Comparison of ENCODE assay signal across 8 cellular contexts in genomic region chr10:84204122-84204521, GRCh38. TPM values are rescaled to one million over a fixed set of nuclear protein-coding genes. Genes with fewer than 3 reads are reported as not detected.
DNase-seq lines count a peak whose midpoint lies in the region; ATAC-seq, FAIRE-seq and TF ChIP-seq lines count a peak whose summit lies in the region.

No MANE protein-coding gene starts in this region.

- no peak overlapping the region for H3K4me3 ChIP-seq in SK-N-SH (ENCODE audit: low read depth in 2 of 2, low read length in 1 of 2)
- no peak overlapping the region for H3K4me3 ChIP-seq in mucosa of descending colon

- H3K79me2 ChIP-seq in SK-N-SH (ENCODE audit: insufficient read depth): no peaks in the 10 kb centered on the region

- peak; percentile 46 for DNase-seq in GM18507 (ENCODE audit: extremely low spot score, insufficient read length, low read depth)
- peak; percentile 49 for DNase-seq in SK-N-SH
- no peak for DNase-seq in mucosa of descending colon
- DNase-seq in HT-29 (ENCODE audit: low spot score): no peak
- no peak for DNase-seq in medulla oblongata (ENCODE audit: extremely low spot score)
- no peak for DNase-seq in NCI-H2107 (lab: John Stamatoyannopoulos, UW)
- no peak for DNase-seq in NCI-H1105 treated with DMSO at 0.1 percent for 48 hours (lab: John Stamatoyannopoulos, UW)

- no peak overlapping the region for H3K27ac ChIP-seq in SK-N-SH (ENCODE audit: low read depth in 2 of 2, low read length in 1 of 2)

- no peak overlapping the region for H3K4me2 ChIP-seq in SK-N-SH

- intact Hi-C loops in mucosa of descending colon (cut with DNase I, micrococcal nuclease): loop anchor here (10.0 kb wide), 2 partner anchors 49 to 59 kb away; no protein-coding TSS in a partner anchor

- TF ChIP-seq CTCF in SK-N-SH (IDR thresholded peaks at IDR 0.05) (peak; percentile 36), mucosa of descending colon (IDR thresholded peaks at IDR 0.05) (peak; percentile 10)

- H3K9me3 ChIP-seq in SK-N-SH (no peaks in the 10 kb centered on the region), mucosa of descending colon (no peaks in the 10 kb centered on the region)

- H3K4me1 ChIP-seq in SK-N-SH (ENCODE audit: control insufficient read depth in 1 of 2, insufficient read depth in 2 of 2, low read depth in 1 of 2, low read length in 1 of 2): no peaks in the 10 kb centered on the region
- peaks cover 21% of the 10 kb centered on the region for H3K4me1 ChIP-seq in mucosa of descending colon (ENCODE audit: low read depth)

- H3K36me3 ChIP-seq in SK-N-SH (replicated peaks in 1 of 2; ENCODE audit: control insufficient read depth in 1 of 2, insufficient read depth in 2 of 2, low read length in 1 of 2) (no peaks in the 10 kb centered on the region), mucosa of descending colon (ENCODE audit: low read depth) (no peaks in the 10 kb centered on the region)

- H3K27me3 ChIP-seq in SK-N-SH (ENCODE audit: insufficient read depth): no peaks in the 10 kb centered on the region

- H2AFZ ChIP-seq in SK-N-SH (ENCODE audit: low read depth): no peak overlapping the region

- POLR2A ChIA-PET in SK-N-SH (lab: Yijun Ruan, JAX): no interaction called here

- peak; percentile 14; the same call in 1 of the 2 replicates for TF ChIP-seq RAD21 in SK-N-SH (IDR thresholded peaks at IDR 0.05; ENCODE audit: low read length)

- CTCF ChIA-PET in SK-N-SH (lab: Yijun Ruan, JAX): interaction anchor here (1.5 to 5.6 kb wide), 3 partner anchors 10 to 63 kb away, joined by 5 to 72 read pairs (median 34); partner anchors contain the start of gene CDHR1

- H3F3A ChIP-seq in SK-N-SH (replicated peaks; ENCODE audit: insufficient read depth): no peaks in the 10 kb centered on the region

- WGBS in SK-N-SH (ENCODE audit: low lambda C conversion rate): no CpG with 5 or more reads among the region's 4 CpGs

- H3K9me2 ChIP-seq in SK-N-SH: no peaks in the 10 kb centered on the region

- H4K20me1 ChIP-seq in SK-N-SH (ENCODE audit: insufficient read depth): no peaks in the 10 kb centered on the region

- no peak overlapping the region for H3K9ac ChIP-seq in SK-N-SH

- FAIRE-seq in GM18507 (lab: Jason Lieb, UNC): no peak

- ATAC-seq in HG02642 (IDR thresholded peaks at IDR 0.05; ENCODE audit: poor library complexity, unreplicated experiment) (peak; percentile 70), mucosa of descending colon (peak; percentile 41)

- TF ChIP-seq EP300 in SK-N-SH (IDR thresholded peaks at IDR 0.05; ENCODE audit: borderline replicate concordance in 1 of 2, low read depth in 1 of 2, low read length in 1 of 2): no peak

TF ChIP-seq in SK-N-SH, 30 proteins besides CTCF, POLR2A, EP300 and RAD21:
- TF ChIP-seq IRF3 (IDR thresholded peaks at IDR 0.05; ENCODE audit: low read depth, low read length) (no peak), POLR2AphosphoS5 (IDR thresholded peaks at IDR 0.05; ENCODE audit: low read depth, low read length) (no peak), TAF1 (IDR thresholded peaks at IDR 0.05; ENCODE audit: borderline replicate concordance, low read depth, low read length) (no peak), MXI1 (IDR thresholded peaks at IDR 0.05; ENCODE audit: low read depth, low read length) (no peak), FOXJ3 (CRISPR knock-in tag; IDR thresholded peaks at IDR 0.05) (no peak), ELF1 (IDR thresholded peaks at IDR 0.05) (no peak), MAX (IDR thresholded peaks at IDR 0.05; ENCODE audit: low read depth) (no peak), NRF1 (IDR thresholded peaks at IDR 0.05; ENCODE audit: low read depth, low read length) (no peak), SIN3A (IDR thresholded peaks at IDR 0.05; ENCODE audit: borderline replicate concordance, low read depth, low read length) (no peak)
- TF ChIP-seq, protein P1, sequence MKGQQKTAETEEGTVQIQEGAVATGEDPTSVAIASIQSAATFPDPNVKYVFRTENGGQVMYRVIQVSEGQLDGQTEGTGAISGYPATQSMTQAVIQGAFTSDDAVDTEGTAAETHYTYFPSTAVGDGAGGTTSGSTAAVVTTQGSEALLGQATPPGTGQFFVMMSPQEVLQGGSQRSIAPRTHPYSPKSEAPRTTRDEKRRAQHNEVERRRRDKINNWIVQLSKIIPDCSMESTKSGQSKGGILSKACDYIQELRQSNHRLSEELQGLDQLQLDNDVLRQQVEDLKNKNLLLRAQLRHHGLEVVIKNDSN (IDR thresholded peaks at IDR 0.05; ENCODE audit: borderline replicate concordance, low read depth): no peak
- TF ChIP-seq, protein P2, sequence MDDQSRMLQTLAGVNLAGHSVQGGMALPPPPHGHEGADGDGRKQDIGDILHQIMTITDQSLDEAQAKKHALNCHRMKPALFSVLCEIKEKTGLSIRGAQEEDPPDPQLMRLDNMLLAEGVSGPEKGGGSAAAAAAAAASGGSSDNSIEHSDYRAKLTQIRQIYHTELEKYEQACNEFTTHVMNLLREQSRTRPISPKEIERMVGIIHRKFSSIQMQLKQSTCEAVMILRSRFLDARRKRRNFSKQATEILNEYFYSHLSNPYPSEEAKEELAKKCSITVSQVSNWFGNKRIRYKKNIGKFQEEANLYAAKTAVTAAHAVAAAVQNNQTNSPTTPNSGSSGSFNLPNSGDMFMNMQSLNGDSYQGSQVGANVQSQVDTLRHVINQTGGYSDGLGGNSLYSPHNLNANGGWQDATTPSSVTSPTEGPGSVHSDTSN (IDR thresholded peaks at IDR 0.05): no peak
- TF ChIP-seq, protein P3, sequence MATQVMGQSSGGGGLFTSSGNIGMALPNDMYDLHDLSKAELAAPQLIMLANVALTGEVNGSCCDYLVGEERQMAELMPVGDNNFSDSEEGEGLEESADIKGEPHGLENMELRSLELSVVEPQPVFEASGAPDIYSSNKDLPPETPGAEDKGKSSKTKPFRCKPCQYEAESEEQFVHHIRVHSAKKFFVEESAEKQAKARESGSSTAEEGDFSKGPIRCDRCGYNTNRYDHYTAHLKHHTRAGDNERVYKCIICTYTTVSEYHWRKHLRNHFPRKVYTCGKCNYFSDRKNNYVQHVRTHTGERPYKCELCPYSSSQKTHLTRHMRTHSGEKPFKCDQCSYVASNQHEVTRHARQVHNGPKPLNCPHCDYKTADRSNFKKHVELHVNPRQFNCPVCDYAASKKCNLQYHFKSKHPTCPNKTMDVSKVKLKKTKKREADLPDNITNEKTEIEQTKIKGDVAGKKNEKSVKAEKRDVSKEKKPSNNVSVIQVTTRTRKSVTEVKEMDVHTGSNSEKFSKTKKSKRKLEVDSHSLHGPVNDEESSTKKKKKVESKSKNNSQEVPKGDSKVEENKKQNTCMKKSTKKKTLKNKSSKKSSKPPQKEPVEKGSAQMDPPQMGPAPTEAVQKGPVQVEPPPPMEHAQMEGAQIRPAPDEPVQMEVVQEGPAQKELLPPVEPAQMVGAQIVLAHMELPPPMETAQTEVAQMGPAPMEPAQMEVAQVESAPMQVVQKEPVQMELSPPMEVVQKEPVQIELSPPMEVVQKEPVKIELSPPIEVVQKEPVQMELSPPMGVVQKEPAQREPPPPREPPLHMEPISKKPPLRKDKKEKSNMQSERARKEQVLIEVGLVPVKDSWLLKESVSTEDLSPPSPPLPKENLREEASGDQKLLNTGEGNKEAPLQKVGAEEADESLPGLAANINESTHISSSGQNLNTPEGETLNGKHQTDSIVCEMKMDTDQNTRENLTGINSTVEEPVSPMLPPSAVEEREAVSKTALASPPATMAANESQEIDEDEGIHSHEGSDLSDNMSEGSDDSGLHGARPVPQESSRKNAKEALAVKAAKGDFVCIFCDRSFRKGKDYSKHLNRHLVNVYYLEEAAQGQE (IDR thresholded peaks at IDR 0.05; ENCODE audit: low read depth, low read length): no peak

RNA-seq across cellular contexts. Expression of gene CDHR1, which starts 9.8 kb away (rescaled TPM):
- polyA plus RNA-seq in SK-N-SH (2012; rRNA removed): 0.02 and 0.05 TPM in 2 replicates
- polyA plus RNA-seq in SK-N-SH (2012; cell fraction: cytosol; rRNA removed): 0.05 and 0.10 TPM in 2 replicates
- 0.18 TPM in 2 replicates for polyA plus RNA-seq in SK-N-SH (2012; cell fraction: nucleus; rRNA removed)
- 100 to 1,000 TPM in 2 of 3 donors, 10 to 100 TPM in 1; 39.6 to 169 (median 114) TPM for total RNA-seq in mucosa of descending colon
- total RNA-seq in HT-29 (2014; rRNA removed; shearing (Covaris generic)): not detected in 2 replicates

RNA-seq across cellular contexts. Expression of gene LRIT2, which starts 21.2 kb away (rescaled TPM):
- polyA plus RNA-seq in SK-N-SH (2012; rRNA removed): not detected in 2 replicates
- polyA plus RNA-seq in SK-N-SH (2012; cell fraction: cytosol; rRNA removed): not detected in 2 replicates
- not detected in 2 replicates for polyA plus RNA-seq in SK-N-SH (2012; cell fraction: nucleus; rRNA removed)
- not detected for total RNA-seq in mucosa of descending colon
- not detected in 2 replicates for total RNA-seq in HT-29 (2014; rRNA removed; shearing (Covaris generic))

RNA-seq across cellular contexts. Expression of gene GPR15LG, which starts 30.5 kb away (rescaled TPM):
- polyA plus RNA-seq in SK-N-SH (2012; rRNA removed): not detected in 2 replicates
- polyA plus RNA-seq in SK-N-SH (2012; cell fraction: cytosol; rRNA removed): not detected in 2 replicates
- not detected in 2 replicates for polyA plus RNA-seq in SK-N-SH (2012; cell fraction: nucleus; rRNA removed)
- total RNA-seq in mucosa of descending colon: 100 to 1,000 TPM; 231 to 725 (median 467) TPM
- total RNA-seq in HT-29 (2014; rRNA removed; shearing (Covaris generic)): not detected in 2 replicates

RNA-seq across cellular contexts. Expression of gene LRIT1, which starts 37.2 kb away (rescaled TPM):
- not detected in 2 replicates for polyA plus RNA-seq in SK-N-SH (2012; rRNA removed)
- not detected in 2 replicates for polyA plus RNA-seq in SK-N-SH (2012; cell fraction: cytosol; rRNA removed)
- not detected in 2 replicates for polyA plus RNA-seq in SK-N-SH (2012; cell fraction: nucleus; rRNA removed)
- total RNA-seq in mucosa of descending colon: not detected
- not detected in 2 replicates for total RNA-seq in HT-29 (2014; rRNA removed; shearing (Covaris generic))

RNA-seq across cellular contexts. Expression of gene RGR, which starts 40.7 kb away (rescaled TPM):
- polyA plus RNA-seq in SK-N-SH (2012; rRNA removed): not detected in 2 replicates
- not detected in 2 replicates for polyA plus RNA-seq in SK-N-SH (2012; cell fraction: cytosol; rRNA removed)
- not detected in 2 replicates for polyA plus RNA-seq in SK-N-SH (2012; cell fraction: nucleus; rRNA removed)
- not detected for total RNA-seq in mucosa of descending colon
- total RNA-seq in HT-29 (2014; rRNA removed; shearing (Covaris generic)): not detected in 2 replicates

Comparison
In these comparisons a context has a peak if more than half of its experiments do, and no peak if none do; other contexts are left out.
1. DNase-seq: peak in GM18507 (single experiment) and SK-N-SH (single experiment); none in mucosa of descending colon (0 of 3), HT-29 (single experiment), medulla oblongata (single experiment), NCI-H2107 (single experiment) and NCI-H1105 treated with DMSO at 0.1 percent for 48 hours (single experiment).
2. RNA of gene CDHR1, which starts 9.8 kb away (total RNA-seq): 39.6 to 169 TPM in mucosa of descending colon; not detected in HT-29; every median in the first group is over 10 times any median in the second.
3. RNA of gene GPR15LG, which starts 30.5 kb away (total RNA-seq): 231 to 725 TPM in mucosa of descending colon; not detected in HT-29; every median in the first group is over 100 times any median in the second.